ENCODE assay signal across 21 cellular contexts in the genomic region with DNA sequence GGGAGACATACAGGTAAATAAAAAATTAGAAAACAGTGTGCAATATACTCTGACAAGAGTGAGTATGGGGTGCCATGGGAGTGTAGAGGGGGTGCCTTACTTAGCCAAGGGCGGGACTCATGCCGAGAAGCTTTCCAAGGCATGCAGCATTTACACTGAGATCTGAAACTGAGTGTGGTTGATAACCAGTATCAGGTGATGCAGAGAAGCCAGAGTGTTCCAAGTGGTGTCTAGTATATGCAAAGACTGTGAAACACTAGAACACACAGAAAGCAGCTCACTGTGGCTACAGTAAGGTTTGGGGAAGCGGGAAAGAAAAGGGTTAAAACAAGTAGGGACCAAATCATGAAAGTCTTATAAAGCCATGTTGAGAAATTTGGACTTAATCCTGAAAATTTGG. TPM values are rescaled to one million over a fixed set of nuclear protein-coding genes. Genes with fewer than 3 reads are reported as not detected.
DNase-seq lines count a peak whose midpoint lies in the region; ATAC-seq, FAIRE-seq and TF ChIP-seq lines count a peak whose summit lies in the region.
"Had no signal": no experiment of that assay in that cellular context is flagged by ENCODE, and none has a peak within 500 bp of the region (broad histone marks: within the 10 kb centered on the region; RNA-seq: fewer than 3 reads in every experiment).

No MANE protein-coding gene starts in this region.

- peak overlapping the region; percentile 4; the same call in 1 of the 2 replicates for H3K27ac ChIP-seq in KMS-11
- H3K27ac ChIP-seq in GM12878 (ENCODE audit: control insufficient read depth, insufficient read depth), result no peak overlapping the region
- H3K27ac ChIP-seq: BLaER1 had no signal

- SMC1A ChIA-PET in GM12878 (lab: Charles Lee; ENCODE audit: uncharacterized antibody, unreplicated experiment), result interaction anchor here (1.0 to 1.4 kb wide), 2 partner anchors 20 to 29 kb away, joined by 3 to 4 read pairs; no protein-coding TSS in a partner anchor

- TF ChIP-seq CTCF in GM12865 (IDR thresholded peaks at IDR 0.05; ENCODE audit: insufficient read depth, low read depth, low read length, missing control alignments) (no peak), KMS-11 (conservative IDR thresholded peaks at IDR 0.05; ENCODE audit: low read depth, low read length) (no peak), GM12878 (IDR thresholded peaks at IDR 0.05 in 2 of 3, conservative IDR thresholded peaks at IDR 0.05 in 1 of 3; ENCODE audit: control insufficient read depth in 2 of 3, extremely low read depth in 1 of 3, insufficient read depth in 1 of 3, low read depth in 3 of 3, low read length in 3 of 3) (no peak)

- DNase-seq in GM12865 (ENCODE audit: low read depth) (peak; percentile 7), GM19239 (ENCODE audit: insufficient read length, low spot score) (no peak), GM12878 (ENCODE audit: low read depth, low spot score) (no peak), NCI-H1930 (lab: John Stamatoyannopoulos, UW) (no peak)
- DNase-seq: 8988T; Calu3; CD4-positive, alpha-beta memory T cell; DMS79 treated with DMSO at 0.1 percent for 48 hours; GF-D8; GOT3; H7; HFFc6; IMR-90; Kasumi-1; KBM-7 had no signal

- no TSS peak for BruUV-seq in GM12878 (replicated peaks; lab: Mats Ljungman, UMichigan)

- no peaks in the 10 kb centered on the region for H3K27me3 ChIP-seq in KMS-11 (ENCODE audit: insufficient read depth, low read depth)
- H3K27me3 ChIP-seq in GM12878 (replicated peaks in 1 of 2; ENCODE audit: control insufficient read depth in 2 of 2, insufficient read depth in 2 of 2, low read length in 1 of 2), result no peaks in the 10 kb centered on the region
- H3K27me3 ChIP-seq: BLaER1 had no signal

- H3K36me3 ChIP-seq in KMS-11 (ENCODE audit: insufficient read depth) (no peaks in the 10 kb centered on the region), GM12878 (ENCODE audit: control insufficient read depth in 2 of 2, insufficient read depth in 2 of 2, low read length in 1 of 2) (no peaks in the 10 kb centered on the region)
- H3K36me3 ChIP-seq: BLaER1 had no signal

- H4K20me1 ChIP-seq in KMS-11 (ENCODE audit: insufficient read depth) (no peaks in the 10 kb centered on the region), GM12878 (ENCODE audit: control insufficient read depth, insufficient read depth) (no peaks in the 10 kb centered on the region)
- H4K20me1 ChIP-seq: BLaER1 had no signal

- TF ChIP-seq RAD21 in GM12878 (IDR thresholded peaks at IDR 0.05; ENCODE audit: insufficient read depth, low read depth, low read length), result no peak

- TF ChIP-seq EP300 in GM12878 (IDR thresholded peaks at IDR 0.05; ENCODE audit: borderline replicate concordance in 1 of 2, control insufficient read depth in 1 of 2, low read depth in 2 of 2, low read length in 2 of 2), result no peak

- WGBS in GM12878 (ENCODE audit: insufficient coverage, insufficient replicate concordance, low lambda C conversion rate, missing lambda C conversion rate), result 54% methylated on average over 3 of the region's 3 CpGs

- RAD21 ChIA-PET in GM12878 (lab: Charles Lee; ENCODE audit: unreplicated experiment), result no interaction called here

- CTCF ChIA-PET in GM12878 (lab: Yijun Ruan, JAX), result no interaction called here

- no peaks in the 10 kb centered on the region for H3K9me3 ChIP-seq in GM12878 (replicated peaks; ENCODE audit: control insufficient read depth, insufficient read depth, low read length)
- H3K9me3 ChIP-seq: BLaER1 had no signal

- H3K79me2 ChIP-seq in KMS-11 (ENCODE audit: insufficient read depth, low read depth) (no peaks in the 10 kb centered on the region), GM12878 (ENCODE audit: control insufficient read depth, insufficient read depth, low read length) (no peaks in the 10 kb centered on the region)

- no peak for TF ChIP-seq POLR2A in GM12878 (IDR thresholded peaks at IDR 0.05; ENCODE audit: low read depth, low read length)

- FAIRE-seq in GM19239 (lab: Jason Lieb, UNC) (peak; percentile 55), GM12878 (lab: Jason Lieb, UNC) (no peak)
- FAIRE-seq: HTR-8/SVneo had no signal

- in situ Hi-C loops in GM12878 (cut with MboI), result no loop called here

- H2AFZ ChIP-seq in KMS-11 (ENCODE audit: low read depth), result no peak overlapping the region
- no peak overlapping the region for H2AFZ ChIP-seq in GM12878 (ENCODE audit: control insufficient read depth, low read depth, low read length)

- intact Hi-C loops in GM12878 (cut with micrococcal nuclease; ENCODE audit: unreplicated experiment), result no loop called here

- H3K4me3 ChIP-seq in GM12865 (ENCODE audit: low read depth, low read length) (no peak overlapping the region), KMS-11 (IDR thresholded peaks at IDR 0.05; ENCODE audit: insufficient read depth, low read depth, low read length) (no peak overlapping the region), GM12878 (no peak overlapping the region)
- H3K4me3 ChIP-seq: BLaER1 had no signal

- POLR2A ChIA-PET in GM12878 (lab: Charles Lee), result no interaction called here

- ATAC-seq in GM12878 (peak; percentile 39; the same call in 2 of the 3 replicates), HG03469 (IDR thresholded peaks at IDR 0.05; ENCODE audit: unreplicated experiment) (no peak), HG03571 (IDR thresholded peaks at IDR 0.05; ENCODE audit: unreplicated experiment) (no peak)
- ATAC-seq: HCT116 had no signal

- H3K4me1 ChIP-seq in KMS-11 (ENCODE audit: low read depth, poor library complexity, severe bottlenecking), result peaks cover 20% of the 10 kb centered on the region
- no peaks in the 10 kb centered on the region for H3K4me1 ChIP-seq in GM12878 (ENCODE audit: control insufficient read depth, insufficient read depth, low read length)
- H3K4me1 ChIP-seq: BLaER1 had no signal

- H3K9ac ChIP-seq in KMS-11 (no peak overlapping the region), GM12878 (ENCODE audit: control insufficient read depth, insufficient read depth, low read length) (no peak overlapping the region)
- H3K9ac ChIP-seq: BLaER1 had no signal

- H3K4me2 ChIP-seq in KMS-11 (peak overlapping the region; percentile 46; the same call in 1 of the 2 replicates), GM12878 (ENCODE audit: control insufficient read depth, insufficient read depth) (no peak overlapping the region)
- H3K4me2 ChIP-seq: BLaER1 had no signal

TF ChIP-seq in GM12878, 131 proteins besides CTCF, POLR2A, EP300 and RAD21 (continues in another document):
- no peak for TF ChIP-seq CBX5 (IDR thresholded peaks at IDR 0.05; ENCODE audit: low read depth)
- TF ChIP-seq, protein P1, sequence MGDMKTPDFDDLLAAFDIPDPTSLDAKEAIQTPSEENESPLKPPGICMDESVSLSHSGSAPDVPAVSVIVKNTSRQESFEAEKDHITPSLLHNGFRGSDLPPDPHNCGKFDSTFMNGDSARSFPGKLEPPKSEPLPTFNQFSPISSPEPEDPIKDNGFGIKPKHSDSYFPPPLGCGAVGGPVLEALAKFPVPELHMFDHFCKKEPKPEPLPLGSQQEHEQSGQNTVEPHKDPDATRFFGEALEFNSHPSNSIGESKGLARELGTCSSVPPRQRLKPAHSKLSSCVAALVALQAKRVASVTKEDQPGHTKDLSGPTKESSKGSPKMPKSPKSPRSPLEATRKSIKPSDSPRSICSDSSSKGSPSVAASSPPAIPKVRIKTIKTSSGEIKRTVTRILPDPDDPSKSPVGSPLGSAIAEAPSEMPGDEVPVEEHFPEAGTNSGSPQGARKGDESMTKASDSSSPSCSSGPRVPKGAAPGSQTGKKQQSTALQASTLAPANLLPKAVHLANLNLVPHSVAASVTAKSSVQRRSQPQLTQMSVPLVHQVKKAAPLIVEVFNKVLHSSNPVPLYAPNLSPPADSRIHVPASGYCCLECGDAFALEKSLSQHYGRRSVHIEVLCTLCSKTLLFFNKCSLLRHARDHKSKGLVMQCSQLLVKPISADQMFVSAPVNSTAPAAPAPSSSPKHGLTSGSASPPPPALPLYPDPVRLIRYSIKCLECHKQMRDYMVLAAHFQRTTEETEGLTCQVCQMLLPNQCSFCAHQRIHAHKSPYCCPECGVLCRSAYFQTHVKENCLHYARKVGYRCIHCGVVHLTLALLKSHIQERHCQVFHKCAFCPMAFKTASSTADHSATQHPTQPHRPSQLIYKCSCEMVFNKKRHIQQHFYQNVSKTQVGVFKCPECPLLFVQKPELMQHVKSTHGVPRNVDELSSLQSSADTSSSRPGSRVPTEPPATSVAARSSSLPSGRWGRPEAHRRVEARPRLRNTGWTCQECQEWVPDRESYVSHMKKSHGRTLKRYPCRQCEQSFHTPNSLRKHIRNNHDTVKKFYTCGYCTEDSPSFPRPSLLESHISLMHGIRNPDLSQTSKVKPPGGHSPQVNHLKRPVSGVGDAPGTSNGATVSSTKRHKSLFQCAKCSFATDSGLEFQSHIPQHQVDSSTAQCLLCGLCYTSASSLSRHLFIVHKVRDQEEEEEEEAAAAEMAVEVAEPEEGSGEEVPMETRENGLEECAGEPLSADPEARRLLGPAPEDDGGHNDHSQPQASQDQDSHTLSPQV (IDR thresholded peaks at IDR 0.05), result no peak
- TF ChIP-seq NRF1 (conservative IDR thresholded peaks at IDR 0.05; ENCODE audit: low read depth, low read length), result no peak
- TF ChIP-seq BMI1 (IDR thresholded peaks at IDR 0.05; ENCODE audit: borderline replicate concordance), result no peak
- no peak for TF ChIP-seq YBX1 (IDR thresholded peaks at IDR 0.05)
- TF ChIP-seq ATF7 (IDR thresholded peaks at IDR 0.05; ENCODE audit: low read depth), result no peak
- no peak for TF ChIP-seq CBX3 (IDR thresholded peaks at IDR 0.05; ENCODE audit: borderline replicate concordance, low read depth)
- no peak for TF ChIP-seq RBBP5 (conservative IDR thresholded peaks at IDR 0.05)
- no peak for TF ChIP-seq POLR2AphosphoS2 (IDR thresholded peaks at IDR 0.05; ENCODE audit: low read depth, low read length)
- no peak for TF ChIP-seq CREB1 (IDR thresholded peaks at IDR 0.05; ENCODE audit: low read depth)
- no peak for TF ChIP-seq NBN (IDR thresholded peaks at IDR 0.05)

RNA-seq across cellular contexts. Expression of a gene that starts 30.5 kb away (rescaled TPM):
- 282 and 300 TPM in 2 replicates for total RNA-seq in GM12878 (2013; cell fraction: nucleolus; rRNA removed)
- total RNA-seq in GM12878 (2014; rRNA removed), result 48.8 and 56.3 TPM in 2 replicates
- 91.1 and 94.6 TPM in 2 replicates for total RNA-seq in GM12878 (2014; rRNA removed; fragmentation: Illumina TruSeq; extraction: Trizol)
- 55.3 and 65.1 TPM in 2 replicates for total RNA-seq in GM12878 (2021)
- polyA plus RNA-seq in GM12878 (2011; ENCODE audit: low read depth), result 16.8 TPM
- 50.0 and 71.4 TPM in 2 replicates for polyA plus RNA-seq in GM12878 (2011; rRNA removed)
- 17.7 and 18.8 TPM in 2 replicates for polyA plus RNA-seq in GM12878 (2011; cell fraction: cytosol; rRNA removed)
- 27.4 and 30.7 TPM in 2 replicates for polyA plus RNA-seq in GM12878 (2011; cell fraction: nucleus; rRNA removed)
- 32.8 and 35.2 TPM in 2 replicates for polyA plus RNA-seq in GM12878 (2012)
- polyA plus RNA-seq in GM12878 (2014; fragmentation: Illumina TruSeq; extraction: Trizol), result 61.7 and 84.5 TPM in 2 replicates
- 10 to 100 TPM in 1 of 2 experiments, 1 to 10 TPM in 1; 9.5 to 11.5 TPM for polyA plus RNA-seq in GM12878 (2014; fragmentation: Nextera tagmentation; extraction: Ambion mirVana)
- 47.5 and 51.0 TPM in 2 replicates for polyA plus RNA-seq in GM12878 (2014; rRNA removed)
- polyA plus RNA-seq in GM12878 (2016; fragmentation: Nextera tagmentation; extraction: Ambion mirVana), result 10 to 100 TPM; 20.7 to 35.3 TPM
- 80.4 and 113 TPM in 2 replicates for polyA minus RNA-seq in GM12878 (2011; rRNA and poly(A)+ RNA removed)
- polyA minus RNA-seq in GM12878 (2011; cell fraction: cytosol; rRNA and poly(A)+ RNA removed), result 45.2 and 50.1 TPM in 2 replicates
- 111 and 133 TPM in 2 replicates for polyA minus RNA-seq in GM12878 (2011; cell fraction: nucleus; rRNA and poly(A)+ RNA removed)
